ENCODE assay signal across 2 cellular contexts in genomic region chr11:64035581-64035980, GRCh38.
TF ChIP-seq lines count a peak whose summit lies in the region.

Gene FLRT1 (plus strand): TSS chr11:64035931. CDS start chr11:64116268, 80,337 bp downstream.

TF ChIP-seq in IMR-90, 13 proteins besides CTCF, POLR2A, EP300 and RAD21:
- TF ChIP-seq CEBPB (IDR thresholded peaks at IDR 0.05; ENCODE audit: low read depth, low read length) (no peak), MAFK (IDR thresholded peaks at IDR 0.05; ENCODE audit: low read depth, low read length) (no peak), RFX5 (IDR thresholded peaks at IDR 0.05; ENCODE audit: low read depth, low read length) (no peak), SMC3 (IDR thresholded peaks at IDR 0.05; ENCODE audit: low read depth, low read length) (no peak), MXI1 (IDR thresholded peaks at IDR 0.05; ENCODE audit: borderline replicate concordance, low read depth, low read length) (no peak), USF2 (IDR thresholded peaks at IDR 0.05; ENCODE audit: low read depth, low read length) (no peak), RCOR1 (IDR thresholded peaks at IDR 0.05; ENCODE audit: insufficient replicate concordance, low read length) (no peak), CHD1 (IDR thresholded peaks at IDR 0.05; ENCODE audit: low read depth, low read length) (no peak), NFE2L2 (IDR thresholded peaks at IDR 0.05; ENCODE audit: low read depth, low read length) (no peak), ELK1 (IDR thresholded peaks at IDR 0.05; ENCODE audit: borderline replicate concordance, low read depth, low read length) (no peak), BHLHE40 (IDR thresholded peaks at IDR 0.05; ENCODE audit: low read depth, low read length) (no peak), FOS (IDR thresholded peaks at IDR 0.05; ENCODE audit: low read depth, low read length) (no peak), MAZ (IDR thresholded peaks at IDR 0.05; ENCODE audit: borderline replicate concordance, low read depth, low read length) (no peak)

TF ChIP-seq in H1, 55 proteins besides CTCF, POLR2A, EP300 and RAD21:
- TF ChIP-seq BACH1 (IDR thresholded peaks at IDR 0.05; ENCODE audit: low read length) (no peak), CEBPB (IDR thresholded peaks at IDR 0.05; ENCODE audit: low read depth, low read length) (no peak), RNF2 (IDR thresholded peaks at IDR 0.05; ENCODE audit: borderline replicate concordance, low read depth, low read length, missing control alignments, poor library complexity, severe bottlenecking) (no peak), SRF (IDR thresholded peaks at IDR 0.05; ENCODE audit: low read depth, low read length) (no peak), TBP (IDR thresholded peaks at IDR 0.05; ENCODE audit: low read depth, low read length) (no peak), BCL11A (IDR thresholded peaks at IDR 0.05; ENCODE audit: low read depth in 2 of 2, low read length in 2 of 2) (no peak), SUZ12 (IDR thresholded peaks at IDR 0.05; ENCODE audit: low read length) (no peak), JUN (IDR thresholded peaks at IDR 0.05; ENCODE audit: low read depth, low read length) (no peak), RBBP5 (IDR thresholded peaks at IDR 0.05; ENCODE audit: borderline replicate concordance, low read depth, low read length) (no peak), ZNF274 (IDR thresholded peaks at IDR 0.05; ENCODE audit: borderline replicate concordance, extremely low read depth, low read length) (no peak), RFX5 (IDR thresholded peaks at IDR 0.05; ENCODE audit: borderline replicate concordance, low read depth, low read length) (no peak), TAF7 (optimal IDR thresholded peaks at IDR 0.05; ENCODE audit: borderline replicate concordance, low read depth, low read length) (no peak)
